8 cellular contexts compared by ENCODE assay signal in genomic region chr9:97697837-97698236, GRCh38. TPM values are rescaled to one million over a fixed set of nuclear protein-coding genes. Genes with fewer than 3 reads are reported as not detected.
DNase-seq lines count a peak whose midpoint lies in the region; ATAC-seq and TF ChIP-seq lines count a peak whose summit lies in the region.

No MANE protein-coding gene starts in this region.

- intact Hi-C loops in activated CD4-positive, alpha-beta T cell treated with anti-CD3 and anti-CD28 coated beads, Interleukin-2, amount 10 ng/mL, durations not matched to agents 24 days and 14 days (cut with micrococcal nuclease): loop anchor here (1.0 to 10.0 kb wide), 6 partner anchors 65 to 843 kb away; partner anchors contain the start of genes NCBP1, TBC1D2, TDRD7 and TRMO
- intact Hi-C loops in right lobe of liver (cut with DNase I): no loop called here

- H3K9me3 Mint-ChIP-seq in activated CD4-positive, alpha-beta T cell treated with anti-CD3 and anti-CD28 coated beads, Interleukin-2, amount 10 ng/mL, durations not matched to agents 24 days and 14 days: no peaks in the 10 kb centered on the region
- H3K9me3 Mint-ChIP-seq in activated naive CD8-positive, alpha-beta T cell (ENCODE audit: low read depth): no peaks in the 10 kb centered on the region

- H3K27ac Mint-ChIP-seq in activated CD4-positive, alpha-beta T cell treated with anti-CD3 and anti-CD28 coated beads, Interleukin-2, amount 10 ng/mL, durations not matched to agents 24 days and 14 days: peak overlapping the region; percentile 89
- peak overlapping the region; percentile 94 for H3K27ac Mint-ChIP-seq in activated naive CD8-positive, alpha-beta T cell

- no peaks in the 10 kb centered on the region for H3K27me3 Mint-ChIP-seq in activated CD4-positive, alpha-beta T cell treated with anti-CD3 and anti-CD28 coated beads, Interleukin-2, amount 10 ng/mL, durations not matched to agents 24 days and 14 days
- peaks cover 3% of the 10 kb centered on the region for H3K27me3 Mint-ChIP-seq in activated naive CD8-positive, alpha-beta T cell

- 56% methylated on average over 1 of the region's 1 CpG for WGBS in right lobe of liver (ENCODE audit: insufficient coverage, low coverage, low lambda C conversion rate, missing lambda C conversion rate)

- no peaks in the 10 kb centered on the region for H3K27me3 ChIP-seq in right lobe of liver
- no peaks in the 10 kb centered on the region for H3K27me3 ChIP-seq in HAP-1 (ENCODE audit: low read depth)

- no peak for ATAC-seq in right lobe of liver

- no peak for DNase-seq in activated CD4-positive, alpha-beta T cell treated with anti-CD3 and anti-CD28 coated beads, Interleukin-2, amount 10 ng/mL, durations not matched to agents 24 days and 14 days
- DNase-seq in activated CD4-positive, alpha-beta T cell treated with anti-CD3 and anti-CD28 coated beads, Interleukin-2, amount 50 U/mL, for 4 hours: no peak
- DNase-seq in right lobe of liver (no peak), HAP-1 (ENCODE audit: low spot score in 2 of 2) (no peak), cerebellar nuclear complex (lab: John Stamatoyannopoulos, UW) (no peak), NCI-H2171 (lab: John Stamatoyannopoulos, UW) (no peak)

- in situ Hi-C loops in HAP-1 (cut with MboI; ENCODE audit: low sequenced_read_pairs): no loop called here

- peak overlapping the region; percentile 91 for H3K4me3 Mint-ChIP-seq in activated CD4-positive, alpha-beta T cell treated with anti-CD3 and anti-CD28 coated beads, Interleukin-2, amount 10 ng/mL, durations not matched to agents 24 days and 14 days
- peak overlapping the region; percentile 93 for H3K4me3 Mint-ChIP-seq in activated naive CD8-positive, alpha-beta T cell

- H3K4me1 ChIP-seq in right lobe of liver (peaks cover 0 to 39% (median 12%) of the 10 kb centered on the region in 4 donors), HAP-1 (peaks cover 31% of the 10 kb centered on the region)

- H3K36me3 ChIP-seq in right lobe of liver (no peaks in the 10 kb centered on the region), HAP-1 (replicated peaks) (no peaks in the 10 kb centered on the region; the same call in 1 of the 2 replicates)

- H3K4me3 ChIP-seq in right lobe of liver: peak overlapping the region in 1 of 3 donors; percentile 88
- no peak overlapping the region for H3K4me3 ChIP-seq in HAP-1

- TF ChIP-seq CTCF in right lobe of liver (IDR thresholded peaks at IDR 0.05): no peak

- H3K4me1 Mint-ChIP-seq in activated CD4-positive, alpha-beta T cell treated with anti-CD3 and anti-CD28 coated beads, Interleukin-2, amount 10 ng/mL, durations not matched to agents 24 days and 14 days: peaks cover 49% of the 10 kb centered on the region
- peaks cover 56% of the 10 kb centered on the region for H3K4me1 Mint-ChIP-seq in activated naive CD8-positive, alpha-beta T cell (ENCODE audit: low read depth)

- H3K27ac ChIP-seq in right lobe of liver (peak overlapping the region; percentile 79 to 91 (median 89)), temporal lobe (ENCODE audit: low read depth, low read length) (peak overlapping the region; percentile 93)

- no peak for TF ChIP-seq POLR2A in right lobe of liver (IDR thresholded peaks at IDR 0.05)

- H3K36me3 Mint-ChIP-seq in activated CD4-positive, alpha-beta T cell treated with anti-CD3 and anti-CD28 coated beads, Interleukin-2, amount 10 ng/mL, durations not matched to agents 24 days and 14 days (ENCODE audit: low read depth): peaks cover 13% of the 10 kb centered on the region
- H3K36me3 Mint-ChIP-seq in activated naive CD8-positive, alpha-beta T cell: peaks cover 9% of the 10 kb centered on the region

- H3K9me3 ChIP-seq in right lobe of liver (no peaks in the 10 kb centered on the region), HAP-1 (no peaks in the 10 kb centered on the region)

RNA-seq across cellular contexts. Expression of gene XPA, which starts 0.7 kb away (rescaled TPM):
- 8.9 and 12.0 TPM in 2 replicates for total RNA-seq in activated CD4-positive, alpha-beta T cell treated with anti-CD3 and anti-CD28 coated beads, Interleukin-2, amount 10 ng/mL, durations not matched to agents 24 days and 14 days
- 1 to 10 TPM; 4.4 to 9.0 (median 6.7) TPM for total RNA-seq in right lobe of liver
- 20.9 TPM for total RNA-seq in temporal lobe
